Comparison of ENCODE assay signal across 7 cellular contexts in genomic region chr2:202314116-202314515, GRCh38.
"Had no signal": no experiment of that assay in that cellular context is flagged by ENCODE, and none has a peak within 500 bp of the region (broad histone marks: within the 10 kb centered on the region; RNA-seq: fewer than 3 reads in every experiment).

No MANE protein-coding gene starts in this region.

- H3K27me3 Mint-ChIP-seq: IgD-negative memory B cell had no signal

- ATAC-seq: HepG2, K562 had no signal

- H3K27ac ChIP-seq: HL-60 had no signal

- H3K4me1 Mint-ChIP-seq: IgD-negative memory B cell had no signal

- FAIRE-seq: HepG2, HTR-8/SVneo, K562 had no signal

- H3K4me3 Mint-ChIP-seq: IgD-negative memory B cell had no signal

- H3K4me3 ChIP-seq: K562 had no signal

- DNase-seq: IMR-90, KBM-7 had no signal

- H3K27ac Mint-ChIP-seq: IgD-negative memory B cell had no signal
